Comparison of ENCODE assay signal across 1 cellular context in the genomic region with DNA sequence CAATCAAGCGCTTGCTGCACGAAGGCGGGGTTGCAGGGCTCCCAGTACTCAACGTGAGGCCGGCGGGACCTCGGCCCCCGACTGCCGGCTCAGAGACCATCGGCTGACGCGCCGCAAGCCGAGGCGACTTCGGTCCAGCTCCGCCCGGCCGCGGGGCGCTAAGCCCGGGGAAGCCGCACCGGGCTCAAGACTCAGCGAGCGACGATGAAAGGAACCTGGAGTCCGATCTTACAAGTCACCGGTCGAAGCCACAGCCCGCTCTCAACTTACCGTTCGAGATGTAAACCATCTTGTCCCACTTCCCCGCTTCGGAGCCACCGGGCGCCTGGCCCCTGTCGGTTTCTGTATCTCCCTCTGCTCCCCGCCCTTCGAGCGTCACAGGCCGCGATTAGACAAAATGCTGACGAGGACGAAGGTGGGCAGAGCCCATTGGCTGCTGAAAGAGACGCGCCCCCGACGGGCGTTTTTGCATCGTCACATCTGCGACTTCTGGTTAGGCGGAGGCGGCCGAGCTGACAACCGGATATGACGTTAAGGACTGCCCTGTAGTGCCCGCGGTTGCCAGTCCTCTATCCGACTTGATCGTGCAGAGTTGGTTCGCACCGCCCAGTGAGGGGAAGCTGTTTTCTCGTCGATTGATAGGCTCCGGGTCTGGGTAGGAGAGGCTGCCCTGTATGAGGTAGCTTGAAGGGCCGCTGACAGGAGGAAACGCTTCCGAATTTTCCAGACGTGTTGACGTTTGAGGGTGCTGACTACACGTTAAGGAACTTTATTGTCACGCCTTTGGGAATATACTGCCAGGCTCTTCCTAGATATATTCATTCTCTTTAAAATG.
TF ChIP-seq lines count a peak whose summit lies in the region.

A gene (minus strand): TSS at position 360 of the 835 bp plus-strand sequence.

TF ChIP-seq in HepG2, 621 proteins besides CTCF, POLR2A, EP300 and RAD21 (continued from another document and continues in another):
- TF ChIP-seq, protein P1, sequence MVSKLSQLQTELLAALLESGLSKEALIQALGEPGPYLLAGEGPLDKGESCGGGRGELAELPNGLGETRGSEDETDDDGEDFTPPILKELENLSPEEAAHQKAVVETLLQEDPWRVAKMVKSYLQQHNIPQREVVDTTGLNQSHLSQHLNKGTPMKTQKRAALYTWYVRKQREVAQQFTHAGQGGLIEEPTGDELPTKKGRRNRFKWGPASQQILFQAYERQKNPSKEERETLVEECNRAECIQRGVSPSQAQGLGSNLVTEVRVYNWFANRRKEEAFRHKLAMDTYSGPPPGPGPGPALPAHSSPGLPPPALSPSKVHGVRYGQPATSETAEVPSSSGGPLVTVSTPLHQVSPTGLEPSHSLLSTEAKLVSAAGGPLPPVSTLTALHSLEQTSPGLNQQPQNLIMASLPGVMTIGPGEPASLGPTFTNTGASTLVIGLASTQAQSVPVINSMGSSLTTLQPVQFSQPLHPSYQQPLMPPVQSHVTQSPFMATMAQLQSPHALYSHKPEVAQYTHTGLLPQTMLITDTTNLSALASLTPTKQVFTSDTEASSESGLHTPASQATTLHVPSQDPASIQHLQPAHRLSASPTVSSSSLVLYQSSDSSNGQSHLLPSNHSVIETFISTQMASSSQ (IDR thresholded peaks at IDR 0.05; ENCODE audit: low read depth) = peak; percentile 50; the same call in 1 of the 2 replicates
- TF ChIP-seq, protein P1 (CRISPR knock-in tag; IDR thresholded peaks at IDR 0.05; ENCODE audit: borderline replicate concordance) = peak; percentile 84; the same call in 1 of the 2 replicates
- TF ChIP-seq MAFK (conservative IDR thresholded peaks at IDR 0.05 in 1 of 2, IDR thresholded peaks at IDR 0.05 in 1 of 2; ENCODE audit: low read length in 2 of 2) = peak; percentile 98 to 99
- TF ChIP-seq MAFG (CRISPR knock-in tag; IDR thresholded peaks at IDR 0.05) = no peak
- TF ChIP-seq SIX1 (CRISPR knock-in tag; IDR thresholded peaks at IDR 0.05; ENCODE audit: borderline replicate concordance) = no peak
- peak; percentile 86; the same call in 1 of the 2 replicates for TF ChIP-seq RFXAP (CRISPR knock-in tag; IDR thresholded peaks at IDR 0.05; ENCODE audit: borderline replicate concordance)
- TF ChIP-seq, protein P2, sequence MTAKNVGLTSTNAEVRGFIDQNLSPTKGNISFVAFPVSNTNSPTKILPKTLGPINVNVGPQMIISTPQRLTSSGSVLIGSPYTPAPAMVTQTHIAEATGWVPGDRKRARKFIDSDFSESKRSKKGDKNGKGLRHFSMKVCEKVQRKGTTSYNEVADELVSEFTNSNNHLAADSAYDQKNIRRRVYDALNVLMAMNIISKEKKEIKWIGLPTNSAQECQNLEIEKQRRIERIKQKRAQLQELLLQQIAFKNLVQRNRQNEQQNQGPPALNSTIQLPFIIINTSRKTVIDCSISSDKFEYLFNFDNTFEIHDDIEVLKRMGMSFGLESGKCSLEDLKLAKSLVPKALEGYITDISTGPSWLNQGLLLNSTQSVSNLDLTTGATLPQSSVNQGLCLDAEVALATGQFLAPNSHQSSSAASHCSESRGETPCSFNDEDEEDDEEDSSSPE (CRISPR knock-in tag; IDR thresholded peaks at IDR 0.05) = peak; percentile 56
- TF ChIP-seq, protein P3, sequence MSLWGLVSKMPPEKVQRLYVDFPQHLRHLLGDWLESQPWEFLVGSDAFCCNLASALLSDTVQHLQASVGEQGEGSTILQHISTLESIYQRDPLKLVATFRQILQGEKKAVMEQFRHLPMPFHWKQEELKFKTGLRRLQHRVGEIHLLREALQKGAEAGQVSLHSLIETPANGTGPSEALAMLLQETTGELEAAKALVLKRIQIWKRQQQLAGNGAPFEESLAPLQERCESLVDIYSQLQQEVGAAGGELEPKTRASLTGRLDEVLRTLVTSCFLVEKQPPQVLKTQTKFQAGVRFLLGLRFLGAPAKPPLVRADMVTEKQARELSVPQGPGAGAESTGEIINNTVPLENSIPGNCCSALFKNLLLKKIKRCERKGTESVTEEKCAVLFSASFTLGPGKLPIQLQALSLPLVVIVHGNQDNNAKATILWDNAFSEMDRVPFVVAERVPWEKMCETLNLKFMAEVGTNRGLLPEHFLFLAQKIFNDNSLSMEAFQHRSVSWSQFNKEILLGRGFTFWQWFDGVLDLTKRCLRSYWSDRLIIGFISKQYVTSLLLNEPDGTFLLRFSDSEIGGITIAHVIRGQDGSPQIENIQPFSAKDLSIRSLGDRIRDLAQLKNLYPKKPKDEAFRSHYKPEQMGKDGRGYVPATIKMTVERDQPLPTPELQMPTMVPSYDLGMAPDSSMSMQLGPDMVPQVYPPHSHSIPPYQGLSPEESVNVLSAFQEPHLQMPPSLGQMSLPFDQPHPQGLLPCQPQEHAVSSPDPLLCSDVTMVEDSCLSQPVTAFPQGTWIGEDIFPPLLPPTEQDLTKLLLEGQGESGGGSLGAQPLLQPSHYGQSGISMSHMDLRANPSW (CRISPR knock-in tag; IDR thresholded peaks at IDR 0.05; ENCODE audit: borderline replicate concordance) = peak; percentile 30; the same call in 1 of the 2 replicates
- peak; percentile 87; the same call in 1 of the 2 replicates for TF ChIP-seq ZNF350 (CRISPR knock-in tag; IDR thresholded peaks at IDR 0.05; ENCODE audit: borderline replicate concordance, low read depth)
- peak; percentile 97 for TF ChIP-seq SAP130 (CRISPR knock-in tag; IDR thresholded peaks at IDR 0.05; ENCODE audit: low read depth)
- peak; percentile 97 for TF ChIP-seq GABPB1 (CRISPR knock-in tag; IDR thresholded peaks at IDR 0.05)
- TF ChIP-seq ZNF24 (IDR thresholded peaks at IDR 0.05) = no peak
- TF ChIP-seq, protein P4, sequence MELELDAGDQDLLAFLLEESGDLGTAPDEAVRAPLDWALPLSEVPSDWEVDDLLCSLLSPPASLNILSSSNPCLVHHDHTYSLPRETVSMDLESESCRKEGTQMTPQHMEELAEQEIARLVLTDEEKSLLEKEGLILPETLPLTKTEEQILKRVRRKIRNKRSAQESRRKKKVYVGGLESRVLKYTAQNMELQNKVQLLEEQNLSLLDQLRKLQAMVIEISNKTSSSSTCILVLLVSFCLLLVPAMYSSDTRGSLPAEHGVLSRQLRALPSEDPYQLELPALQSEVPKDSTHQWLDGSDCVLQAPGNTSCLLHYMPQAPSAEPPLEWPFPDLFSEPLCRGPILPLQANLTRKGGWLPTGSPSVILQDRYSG (CRISPR knock-in tag; IDR thresholded peaks at IDR 0.05) = 0 out of 2 replicates have a peak, but pooled peaks have one; percentile 41
- TF ChIP-seq, protein P5, sequence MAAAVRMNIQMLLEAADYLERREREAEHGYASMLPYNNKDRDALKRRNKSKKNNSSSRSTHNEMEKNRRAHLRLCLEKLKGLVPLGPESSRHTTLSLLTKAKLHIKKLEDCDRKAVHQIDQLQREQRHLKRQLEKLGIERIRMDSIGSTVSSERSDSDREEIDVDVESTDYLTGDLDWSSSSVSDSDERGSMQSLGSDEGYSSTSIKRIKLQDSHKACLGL (CRISPR knock-in tag; IDR thresholded peaks at IDR 0.05) = peak; percentile 51; the same call in 1 of the 2 replicates
- TF ChIP-seq FOSL2 (CRISPR knock-in tag; IDR thresholded peaks at IDR 0.05) = peak; percentile 40; the same call in 1 of the 2 replicates
- TF ChIP-seq, protein P6, sequence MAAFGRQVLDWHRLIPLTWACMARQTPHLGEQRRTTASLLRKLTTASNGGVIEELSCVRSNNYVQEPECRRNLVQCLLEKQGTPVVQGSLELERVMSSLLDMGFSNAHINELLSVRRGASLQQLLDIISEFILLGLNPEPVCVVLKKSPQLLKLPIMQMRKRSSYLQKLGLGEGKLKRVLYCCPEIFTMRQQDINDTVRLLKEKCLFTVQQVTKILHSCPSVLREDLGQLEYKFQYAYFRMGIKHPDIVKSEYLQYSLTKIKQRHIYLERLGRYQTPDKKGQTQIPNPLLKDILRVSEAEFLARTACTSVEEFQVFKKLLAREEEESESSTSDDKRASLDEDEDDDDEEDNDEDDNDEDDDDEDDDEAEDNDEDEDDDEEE (CRISPR knock-in tag; IDR thresholded peaks at IDR 0.05) = no peak
- TF ChIP-seq, protein P7, sequence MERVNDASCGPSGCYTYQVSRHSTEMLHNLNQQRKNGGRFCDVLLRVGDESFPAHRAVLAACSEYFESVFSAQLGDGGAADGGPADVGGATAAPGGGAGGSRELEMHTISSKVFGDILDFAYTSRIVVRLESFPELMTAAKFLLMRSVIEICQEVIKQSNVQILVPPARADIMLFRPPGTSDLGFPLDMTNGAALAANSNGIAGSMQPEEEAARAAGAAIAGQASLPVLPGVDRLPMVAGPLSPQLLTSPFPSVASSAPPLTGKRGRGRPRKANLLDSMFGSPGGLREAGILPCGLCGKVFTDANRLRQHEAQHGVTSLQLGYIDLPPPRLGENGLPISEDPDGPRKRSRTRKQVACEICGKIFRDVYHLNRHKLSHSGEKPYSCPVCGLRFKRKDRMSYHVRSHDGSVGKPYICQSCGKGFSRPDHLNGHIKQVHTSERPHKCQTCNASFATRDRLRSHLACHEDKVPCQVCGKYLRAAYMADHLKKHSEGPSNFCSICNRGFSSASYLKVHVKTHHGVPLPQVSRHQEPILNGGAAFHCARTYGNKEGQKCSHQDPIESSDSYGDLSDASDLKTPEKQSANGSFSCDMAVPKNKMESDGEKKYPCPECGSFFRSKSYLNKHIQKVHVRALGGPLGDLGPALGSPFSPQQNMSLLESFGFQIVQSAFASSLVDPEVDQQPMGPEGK (CRISPR knock-in tag; IDR thresholded peaks at IDR 0.05) = peak; percentile 16; the same call in 1 of the 2 replicates
- TF ChIP-seq, protein P8, sequence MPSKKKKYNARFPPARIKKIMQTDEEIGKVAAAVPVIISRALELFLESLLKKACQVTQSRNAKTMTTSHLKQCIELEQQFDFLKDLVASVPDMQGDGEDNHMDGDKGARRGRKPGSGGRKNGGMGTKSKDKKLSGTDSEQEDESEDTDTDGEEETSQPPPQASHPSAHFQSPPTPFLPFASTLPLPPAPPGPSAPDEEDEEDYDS (CRISPR knock-in tag; IDR thresholded peaks at IDR 0.05) = peak; percentile 67; the same call in 1 of the 2 replicates
- TF ChIP-seq AGO1 (IDR thresholded peaks at IDR 0.05; ENCODE audit: low read depth, low read length, poor library complexity, severe bottlenecking) = peak; percentile 60
- peak; percentile 58; the same call in 1 of the 2 replicates for TF ChIP-seq TMF1 (CRISPR knock-in tag; IDR thresholded peaks at IDR 0.05; ENCODE audit: low read depth)
- TF ChIP-seq, protein P9, sequence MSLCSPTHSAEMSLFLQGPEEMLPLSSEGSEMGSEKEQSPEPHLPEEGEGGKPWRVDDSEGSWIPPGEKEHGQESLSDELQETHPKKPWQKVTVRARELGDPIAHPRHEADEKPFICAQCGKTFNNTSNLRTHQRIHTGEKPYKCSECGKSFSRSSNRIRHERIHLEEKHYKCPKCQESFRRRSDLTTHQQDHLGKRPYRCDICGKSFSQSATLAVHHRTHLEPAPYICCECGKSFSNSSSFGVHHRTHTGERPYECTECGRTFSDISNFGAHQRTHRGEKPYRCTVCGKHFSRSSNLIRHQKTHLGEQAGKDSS (CRISPR knock-in tag; IDR thresholded peaks at IDR 0.05; ENCODE audit: borderline replicate concordance, low read depth) = no peak
- peak; percentile 91 for TF ChIP-seq HDAC1 (CRISPR knock-in tag; IDR thresholded peaks at IDR 0.05)
- TF ChIP-seq ZSCAN25 (CRISPR knock-in tag; IDR thresholded peaks at IDR 0.05) = 0 out of 2 replicates have a peak, but pooled peaks have one; percentile 10
- TF ChIP-seq ZNF232 (CRISPR knock-in tag; IDR thresholded peaks at IDR 0.05; ENCODE audit: borderline replicate concordance) = 0 out of 2 replicates have a peak, but pooled peaks have one; percentile 36
- TF ChIP-seq, protein P10, sequence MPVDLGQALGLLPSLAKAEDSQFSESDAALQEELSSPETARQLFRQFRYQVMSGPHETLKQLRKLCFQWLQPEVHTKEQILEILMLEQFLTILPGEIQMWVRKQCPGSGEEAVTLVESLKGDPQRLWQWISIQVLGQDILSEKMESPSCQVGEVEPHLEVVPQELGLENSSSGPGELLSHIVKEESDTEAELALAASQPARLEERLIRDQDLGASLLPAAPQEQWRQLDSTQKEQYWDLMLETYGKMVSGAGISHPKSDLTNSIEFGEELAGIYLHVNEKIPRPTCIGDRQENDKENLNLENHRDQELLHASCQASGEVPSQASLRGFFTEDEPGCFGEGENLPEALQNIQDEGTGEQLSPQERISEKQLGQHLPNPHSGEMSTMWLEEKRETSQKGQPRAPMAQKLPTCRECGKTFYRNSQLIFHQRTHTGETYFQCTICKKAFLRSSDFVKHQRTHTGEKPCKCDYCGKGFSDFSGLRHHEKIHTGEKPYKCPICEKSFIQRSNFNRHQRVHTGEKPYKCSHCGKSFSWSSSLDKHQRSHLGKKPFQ (CRISPR knock-in tag; IDR thresholded peaks at IDR 0.05; ENCODE audit: insufficient replicate concordance) = peak; percentile 12
- TF ChIP-seq MEF2D (CRISPR knock-in tag; IDR thresholded peaks at IDR 0.05) = peak; percentile 86
- TF ChIP-seq PHF8 (CRISPR knock-in tag; IDR thresholded peaks at IDR 0.05) = peak; percentile 85
- TF ChIP-seq JUN (CRISPR knock-in tag; IDR thresholded peaks at IDR 0.05) = peak; percentile 51; the same call in 1 of the 2 replicates
- TF ChIP-seq, protein P11, sequence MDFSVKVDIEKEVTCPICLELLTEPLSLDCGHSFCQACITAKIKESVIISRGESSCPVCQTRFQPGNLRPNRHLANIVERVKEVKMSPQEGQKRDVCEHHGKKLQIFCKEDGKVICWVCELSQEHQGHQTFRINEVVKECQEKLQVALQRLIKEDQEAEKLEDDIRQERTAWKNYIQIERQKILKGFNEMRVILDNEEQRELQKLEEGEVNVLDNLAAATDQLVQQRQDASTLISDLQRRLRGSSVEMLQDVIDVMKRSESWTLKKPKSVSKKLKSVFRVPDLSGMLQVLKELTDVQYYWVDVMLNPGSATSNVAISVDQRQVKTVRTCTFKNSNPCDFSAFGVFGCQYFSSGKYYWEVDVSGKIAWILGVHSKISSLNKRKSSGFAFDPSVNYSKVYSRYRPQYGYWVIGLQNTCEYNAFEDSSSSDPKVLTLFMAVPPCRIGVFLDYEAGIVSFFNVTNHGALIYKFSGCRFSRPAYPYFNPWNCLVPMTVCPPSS (IDR thresholded peaks at IDR 0.05) = no peak
- peak; percentile 38; the same call in 1 of the 2 replicates for TF ChIP-seq ZNF501 (CRISPR knock-in tag; IDR thresholded peaks at IDR 0.05)
- TF ChIP-seq ZNF343 (CRISPR knock-in tag; IDR thresholded peaks at IDR 0.05) = 0 out of 2 replicates have a peak, but pooled peaks have one; percentile 42
- TF ChIP-seq ZFP82 (CRISPR knock-in tag; IDR thresholded peaks at IDR 0.05; ENCODE audit: borderline replicate concordance) = peak; percentile 37; the same call in 1 of the 2 replicates
- TF ChIP-seq SOX5 (CRISPR knock-in tag; IDR thresholded peaks at IDR 0.05; ENCODE audit: borderline replicate concordance) = peak; percentile 12; the same call in 1 of the 2 replicates
- peak; percentile 66 for TF ChIP-seq RBM39 (IDR thresholded peaks at IDR 0.05; ENCODE audit: low read depth, low read length, poor library complexity, severe bottlenecking)
- TF ChIP-seq NR2F1 (CRISPR knock-in tag; IDR thresholded peaks at IDR 0.05) = no peak
- TF ChIP-seq SAFB2 (CRISPR knock-in tag; IDR thresholded peaks at IDR 0.05; ENCODE audit: borderline replicate concordance, low read depth) = peak; percentile 87; the same call in 1 of the 2 replicates
- TF ChIP-seq MAFF (IDR thresholded peaks at IDR 0.05; ENCODE audit: low read depth, low read length) = peak; percentile 95
